Comparison of ENCODE assay signal across 1 cellular context in the genomic region with DNA sequence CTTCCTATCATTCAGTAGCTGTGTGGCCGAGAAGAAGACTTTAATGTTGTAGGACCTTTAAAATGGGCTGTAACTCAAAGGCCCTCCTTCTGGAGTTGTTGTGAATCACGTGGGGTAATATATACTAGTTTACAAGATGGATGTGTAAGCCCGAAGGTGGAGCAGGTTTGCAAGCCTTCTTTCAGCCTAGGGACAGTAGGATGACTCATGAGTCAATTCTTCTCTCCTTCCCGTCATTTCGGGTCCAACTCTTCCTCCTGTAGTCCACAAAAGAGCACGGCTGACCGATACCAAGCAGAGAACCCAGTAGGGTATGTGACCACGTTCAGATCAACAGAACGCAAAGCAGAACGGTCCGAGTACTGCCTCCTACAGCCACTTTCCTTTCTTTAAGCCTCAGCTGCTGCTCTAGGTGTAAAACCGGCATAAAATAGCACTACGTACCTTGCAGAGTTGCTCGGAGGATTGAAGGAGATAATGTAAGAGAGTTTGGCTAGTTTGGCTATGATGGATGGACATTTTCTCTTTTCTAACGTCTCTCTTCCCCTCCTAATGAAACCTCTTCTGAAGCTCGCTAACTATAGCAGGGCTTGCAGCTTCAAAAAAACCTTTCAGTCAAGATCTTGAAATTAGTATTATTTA.
A peak's percentile ranks its signal among the peaks of the same experiment; 100 is the strongest.
TF ChIP-seq lines count a peak whose summit lies in the region.

No MANE protein-coding gene starts in this region.

TF ChIP-seq in HepG2, 621 proteins besides CTCF, POLR2A, EP300 and RAD21 (continues in another document):
- TF ChIP-seq CC2D1A (CRISPR knock-in tag; IDR thresholded peaks at IDR 0.05) (no peak), SAFB2 (CRISPR knock-in tag; IDR thresholded peaks at IDR 0.05; ENCODE audit: borderline replicate concordance, low read depth) (no peak), ZNF83 (CRISPR knock-in tag; IDR thresholded peaks at IDR 0.05; ENCODE audit: borderline replicate concordance) (no peak), AGO1 (IDR thresholded peaks at IDR 0.05; ENCODE audit: low read depth, low read length, poor library complexity, severe bottlenecking) (no peak), SNAI1 (CRISPR knock-in tag; IDR thresholded peaks at IDR 0.05; ENCODE audit: borderline replicate concordance) (no peak), HOXA9 (CRISPR knock-in tag; IDR thresholded peaks at IDR 0.05; ENCODE audit: borderline replicate concordance) (no peak), STAT5B (CRISPR knock-in tag; IDR thresholded peaks at IDR 0.05) (no peak), ATAD3A (CRISPR knock-in tag; IDR thresholded peaks at IDR 0.05) (no peak), TARDBP (CRISPR knock-in tag; IDR thresholded peaks at IDR 0.05) (no peak), ZFP37 (CRISPR knock-in tag; IDR thresholded peaks at IDR 0.05; ENCODE audit: borderline replicate concordance) (0 out of 2 replicates have a peak, but pooled peaks have one; percentile 60), ISL2 (CRISPR knock-in tag; IDR thresholded peaks at IDR 0.05) (no peak), PAX8 (CRISPR knock-in tag; IDR thresholded peaks at IDR 0.05; ENCODE audit: borderline replicate concordance) (no peak), ZNF331 (CRISPR knock-in tag; IDR thresholded peaks at IDR 0.05) (0 out of 2 replicates have a peak, but pooled peaks have one; percentile 12), SOX6 (IDR thresholded peaks at IDR 0.05) (no peak), SOX6 (CRISPR knock-in tag; IDR thresholded peaks at IDR 0.05) (peak; percentile 34; the same call in 1 of the 2 replicates), SMAD9 (CRISPR knock-in tag; IDR thresholded peaks at IDR 0.05) (no peak), CCDC6 (CRISPR knock-in tag; IDR thresholded peaks at IDR 0.05) (0 out of 2 replicates have a peak, but pooled peaks have one; percentile 35), ATM (IDR thresholded peaks at IDR 0.05; ENCODE audit: borderline replicate concordance) (no peak), ZNF883 (CRISPR knock-in tag; IDR thresholded peaks at IDR 0.05; ENCODE audit: not compliant biosample characterization) (no peak), RFXANK (CRISPR knock-in tag; IDR thresholded peaks at IDR 0.05) (no peak), ZNF10 (CRISPR knock-in tag; IDR thresholded peaks at IDR 0.05; ENCODE audit: borderline replicate concordance, low read depth) (no peak), ZNF367 (CRISPR knock-in tag; IDR thresholded peaks at IDR 0.05; ENCODE audit: borderline replicate concordance) (no peak), KLF16 (CRISPR knock-in tag; IDR thresholded peaks at IDR 0.05) (no peak)
- TF ChIP-seq, protein P1, sequence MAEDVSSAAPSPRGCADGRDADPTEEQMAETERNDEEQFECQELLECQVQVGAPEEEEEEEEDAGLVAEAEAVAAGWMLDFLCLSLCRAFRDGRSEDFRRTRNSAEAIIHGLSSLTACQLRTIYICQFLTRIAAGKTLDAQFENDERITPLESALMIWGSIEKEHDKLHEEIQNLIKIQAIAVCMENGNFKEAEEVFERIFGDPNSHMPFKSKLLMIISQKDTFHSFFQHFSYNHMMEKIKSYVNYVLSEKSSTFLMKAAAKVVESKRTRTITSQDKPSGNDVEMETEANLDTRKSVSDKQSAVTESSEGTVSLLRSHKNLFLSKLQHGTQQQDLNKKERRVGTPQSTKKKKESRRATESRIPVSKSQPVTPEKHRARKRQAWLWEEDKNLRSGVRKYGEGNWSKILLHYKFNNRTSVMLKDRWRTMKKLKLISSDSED (CRISPR knock-in tag; IDR thresholded peaks at IDR 0.05), result no peak
- TF ChIP-seq, protein P2, sequence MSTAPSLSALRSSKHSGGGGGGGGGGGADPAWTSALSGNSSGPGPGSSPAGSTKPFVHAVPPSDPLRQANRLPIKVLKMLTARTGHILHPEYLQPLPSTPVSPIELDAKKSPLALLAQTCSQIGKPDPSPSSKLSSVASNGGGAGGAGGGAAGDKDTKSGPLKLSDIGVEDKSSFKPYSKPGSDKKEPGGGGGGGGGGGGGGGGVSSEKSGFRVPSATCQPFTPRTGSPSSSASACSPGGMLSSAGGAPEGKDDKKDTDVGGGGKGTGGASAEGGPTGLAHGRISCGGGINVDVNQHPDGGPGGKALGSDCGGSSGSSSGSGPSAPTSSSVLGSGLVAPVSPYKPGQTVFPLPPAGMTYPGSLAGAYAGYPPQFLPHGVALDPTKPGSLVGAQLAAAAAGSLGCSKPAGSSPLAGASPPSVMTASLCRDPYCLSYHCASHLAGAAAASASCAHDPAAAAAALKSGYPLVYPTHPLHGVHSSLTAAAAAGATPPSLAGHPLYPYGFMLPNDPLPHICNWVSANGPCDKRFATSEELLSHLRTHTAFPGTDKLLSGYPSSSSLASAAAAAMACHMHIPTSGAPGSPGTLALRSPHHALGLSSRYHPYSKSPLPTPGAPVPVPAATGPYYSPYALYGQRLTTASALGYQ (CRISPR knock-in tag; IDR thresholded peaks at IDR 0.05), result no peak
- TF ChIP-seq, protein P3, sequence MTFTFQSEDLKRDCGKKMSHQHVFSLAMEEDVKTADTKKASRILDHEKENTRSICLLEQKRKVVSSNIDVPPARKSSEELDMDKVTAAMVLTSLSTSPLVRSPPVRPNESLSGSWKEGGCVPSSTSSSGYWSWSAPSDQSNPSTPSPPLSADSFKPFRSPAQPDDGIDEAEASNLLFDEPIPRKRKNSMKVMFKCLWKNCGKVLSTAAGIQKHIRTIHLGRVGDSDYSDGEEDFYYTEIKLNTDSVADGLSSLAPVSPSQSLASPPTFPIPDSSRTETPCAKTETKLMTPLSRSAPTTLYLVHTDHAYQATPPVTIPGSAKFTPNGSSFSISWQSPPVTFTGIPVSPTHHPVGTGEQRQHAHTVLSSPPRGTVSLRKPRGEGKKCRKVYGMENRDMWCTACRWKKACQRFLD (CRISPR knock-in tag; IDR thresholded peaks at IDR 0.05; ENCODE audit: borderline replicate concordance), result no peak
- TF ChIP-seq, protein P4, sequence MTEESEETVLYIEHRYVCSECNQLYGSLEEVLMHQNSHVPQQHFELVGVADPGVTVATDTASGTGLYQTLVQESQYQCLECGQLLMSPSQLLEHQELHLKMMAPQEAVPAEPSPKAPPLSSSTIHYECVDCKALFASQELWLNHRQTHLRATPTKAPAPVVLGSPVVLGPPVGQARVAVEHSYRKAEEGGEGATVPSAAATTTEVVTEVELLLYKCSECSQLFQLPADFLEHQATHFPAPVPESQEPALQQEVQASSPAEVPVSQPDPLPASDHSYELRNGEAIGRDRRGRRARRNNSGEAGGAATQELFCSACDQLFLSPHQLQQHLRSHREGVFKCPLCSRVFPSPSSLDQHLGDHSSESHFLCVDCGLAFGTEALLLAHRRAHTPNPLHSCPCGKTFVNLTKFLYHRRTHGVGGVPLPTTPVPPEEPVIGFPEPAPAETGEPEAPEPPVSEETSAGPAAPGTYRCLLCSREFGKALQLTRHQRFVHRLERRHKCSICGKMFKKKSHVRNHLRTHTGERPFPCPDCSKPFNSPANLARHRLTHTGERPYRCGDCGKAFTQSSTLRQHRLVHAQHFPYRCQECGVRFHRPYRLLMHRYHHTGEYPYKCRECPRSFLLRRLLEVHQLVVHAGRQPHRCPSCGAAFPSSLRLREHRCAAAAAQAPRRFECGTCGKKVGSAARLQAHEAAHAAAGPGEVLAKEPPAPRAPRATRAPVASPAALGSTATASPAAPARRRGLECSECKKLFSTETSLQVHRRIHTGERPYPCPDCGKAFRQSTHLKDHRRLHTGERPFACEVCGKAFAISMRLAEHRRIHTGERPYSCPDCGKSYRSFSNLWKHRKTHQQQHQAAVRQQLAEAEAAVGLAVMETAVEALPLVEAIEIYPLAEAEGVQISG (CRISPR knock-in tag; IDR thresholded peaks at IDR 0.05), result no peak
- TF ChIP-seq, protein P5, sequence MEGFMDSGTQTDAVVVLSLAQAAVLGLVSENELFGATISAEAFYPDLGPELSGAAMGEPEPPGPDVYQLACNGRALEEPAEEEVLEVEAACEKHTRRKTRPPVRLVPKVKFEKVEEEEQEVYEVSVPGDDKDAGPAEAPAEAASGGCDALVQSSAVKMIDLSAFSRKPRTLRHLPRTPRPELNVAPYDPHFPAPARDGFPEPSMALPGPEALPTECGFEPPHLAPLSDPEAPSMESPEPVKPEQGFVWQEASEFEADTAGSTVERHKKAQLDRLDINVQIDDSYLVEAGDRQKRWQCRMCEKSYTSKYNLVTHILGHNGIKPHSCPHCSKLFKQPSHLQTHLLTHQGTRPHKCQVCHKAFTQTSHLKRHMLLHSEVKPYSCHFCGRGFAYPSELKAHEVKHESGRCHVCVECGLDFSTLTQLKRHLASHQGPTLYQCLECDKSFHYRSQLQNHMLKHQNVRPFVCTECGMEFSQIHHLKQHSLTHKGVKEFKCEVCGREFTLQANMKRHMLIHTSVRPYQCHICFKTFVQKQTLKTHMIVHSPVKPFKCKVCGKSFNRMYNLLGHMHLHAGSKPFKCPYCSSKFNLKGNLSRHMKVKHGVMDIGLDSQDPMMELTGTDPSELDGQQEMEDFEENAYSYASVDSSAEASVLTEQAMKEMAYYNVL (CRISPR knock-in tag; IDR thresholded peaks at IDR 0.05; ENCODE audit: borderline replicate concordance), result peak; percentile 33; the same call in 1 of the 2 replicates
- TF ChIP-seq, protein P6, sequence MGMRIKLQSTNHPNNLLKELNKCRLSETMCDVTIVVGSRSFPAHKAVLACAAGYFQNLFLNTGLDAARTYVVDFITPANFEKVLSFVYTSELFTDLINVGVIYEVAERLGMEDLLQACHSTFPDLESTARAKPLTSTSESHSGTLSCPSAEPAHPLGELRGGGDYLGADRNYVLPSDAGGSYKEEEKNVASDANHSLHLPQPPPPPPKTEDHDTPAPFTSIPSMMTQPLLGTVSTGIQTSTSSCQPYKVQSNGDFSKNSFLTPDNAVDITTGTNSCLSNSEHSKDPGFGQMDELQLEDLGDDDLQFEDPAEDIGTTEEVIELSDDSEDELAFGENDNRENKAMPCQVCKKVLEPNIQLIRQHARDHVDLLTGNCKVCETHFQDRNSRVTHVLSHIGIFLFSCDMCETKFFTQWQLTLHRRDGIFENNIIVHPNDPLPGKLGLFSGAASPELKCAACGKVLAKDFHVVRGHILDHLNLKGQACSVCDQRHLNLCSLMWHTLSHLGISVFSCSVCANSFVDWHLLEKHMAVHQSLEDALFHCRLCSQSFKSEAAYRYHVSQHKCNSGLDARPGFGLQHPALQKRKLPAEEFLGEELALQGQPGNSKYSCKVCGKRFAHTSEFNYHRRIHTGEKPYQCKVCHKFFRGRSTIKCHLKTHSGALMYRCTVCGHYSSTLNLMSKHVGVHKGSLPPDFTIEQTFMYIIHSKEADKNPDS (CRISPR knock-in tag; IDR thresholded peaks at IDR 0.05), result no peak
- TF ChIP-seq, protein P7, sequence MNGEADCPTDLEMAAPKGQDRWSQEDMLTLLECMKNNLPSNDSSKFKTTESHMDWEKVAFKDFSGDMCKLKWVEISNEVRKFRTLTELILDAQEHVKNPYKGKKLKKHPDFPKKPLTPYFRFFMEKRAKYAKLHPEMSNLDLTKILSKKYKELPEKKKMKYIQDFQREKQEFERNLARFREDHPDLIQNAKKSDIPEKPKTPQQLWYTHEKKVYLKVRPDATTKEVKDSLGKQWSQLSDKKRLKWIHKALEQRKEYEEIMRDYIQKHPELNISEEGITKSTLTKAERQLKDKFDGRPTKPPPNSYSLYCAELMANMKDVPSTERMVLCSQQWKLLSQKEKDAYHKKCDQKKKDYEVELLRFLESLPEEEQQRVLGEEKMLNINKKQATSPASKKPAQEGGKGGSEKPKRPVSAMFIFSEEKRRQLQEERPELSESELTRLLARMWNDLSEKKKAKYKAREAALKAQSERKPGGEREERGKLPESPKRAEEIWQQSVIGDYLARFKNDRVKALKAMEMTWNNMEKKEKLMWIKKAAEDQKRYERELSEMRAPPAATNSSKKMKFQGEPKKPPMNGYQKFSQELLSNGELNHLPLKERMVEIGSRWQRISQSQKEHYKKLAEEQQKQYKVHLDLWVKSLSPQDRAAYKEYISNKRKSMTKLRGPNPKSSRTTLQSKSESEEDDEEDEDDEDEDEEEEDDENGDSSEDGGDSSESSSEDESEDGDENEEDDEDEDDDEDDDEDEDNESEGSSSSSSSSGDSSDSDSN (CRISPR knock-in tag; IDR thresholded peaks at IDR 0.05), result peak; percentile 15; the same call in 1 of the 2 replicates
- TF ChIP-seq, protein P8, sequence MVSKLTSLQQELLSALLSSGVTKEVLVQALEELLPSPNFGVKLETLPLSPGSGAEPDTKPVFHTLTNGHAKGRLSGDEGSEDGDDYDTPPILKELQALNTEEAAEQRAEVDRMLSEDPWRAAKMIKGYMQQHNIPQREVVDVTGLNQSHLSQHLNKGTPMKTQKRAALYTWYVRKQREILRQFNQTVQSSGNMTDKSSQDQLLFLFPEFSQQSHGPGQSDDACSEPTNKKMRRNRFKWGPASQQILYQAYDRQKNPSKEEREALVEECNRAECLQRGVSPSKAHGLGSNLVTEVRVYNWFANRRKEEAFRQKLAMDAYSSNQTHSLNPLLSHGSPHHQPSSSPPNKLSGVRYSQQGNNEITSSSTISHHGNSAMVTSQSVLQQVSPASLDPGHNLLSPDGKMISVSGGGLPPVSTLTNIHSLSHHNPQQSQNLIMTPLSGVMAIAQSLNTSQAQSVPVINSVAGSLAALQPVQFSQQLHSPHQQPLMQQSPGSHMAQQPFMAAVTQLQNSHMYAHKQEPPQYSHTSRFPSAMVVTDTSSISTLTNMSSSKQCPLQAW (CRISPR knock-in tag; IDR thresholded peaks at IDR 0.05), result no peak; the same call in 1 of the 2 replicates
- TF ChIP-seq, protein P9, sequence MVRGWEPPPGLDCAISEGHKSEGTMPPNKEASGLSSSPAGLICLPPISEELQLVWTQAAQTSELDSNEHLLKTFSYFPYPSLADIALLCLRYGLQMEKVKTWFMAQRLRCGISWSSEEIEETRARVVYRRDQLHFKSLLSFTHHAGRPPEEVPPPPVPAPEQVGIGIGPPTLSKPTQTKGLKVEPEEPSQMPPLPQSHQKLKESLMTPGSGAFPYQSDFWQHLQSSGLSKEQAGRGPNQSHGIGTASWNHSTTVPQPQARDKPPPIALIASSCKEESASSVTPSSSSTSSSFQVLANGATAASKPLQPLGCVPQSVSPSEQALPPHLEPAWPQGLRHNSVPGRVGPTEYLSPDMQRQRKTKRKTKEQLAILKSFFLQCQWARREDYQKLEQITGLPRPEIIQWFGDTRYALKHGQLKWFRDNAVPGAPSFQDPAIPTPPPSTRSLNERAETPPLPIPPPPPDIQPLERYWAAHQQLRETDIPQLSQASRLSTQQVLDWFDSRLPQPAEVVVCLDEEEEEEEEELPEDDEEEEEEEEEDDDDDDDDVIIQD (CRISPR knock-in tag; IDR thresholded peaks at IDR 0.05; ENCODE audit: low read depth), result no peak
- TF ChIP-seq, protein P10, sequence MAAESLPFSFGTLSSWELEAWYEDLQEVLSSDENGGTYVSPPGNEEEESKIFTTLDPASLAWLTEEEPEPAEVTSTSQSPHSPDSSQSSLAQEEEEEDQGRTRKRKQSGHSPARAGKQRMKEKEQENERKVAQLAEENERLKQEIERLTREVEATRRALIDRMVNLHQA (CRISPR knock-in tag; IDR thresholded peaks at IDR 0.05), result no peak
- TF ChIP-seq, protein P11, sequence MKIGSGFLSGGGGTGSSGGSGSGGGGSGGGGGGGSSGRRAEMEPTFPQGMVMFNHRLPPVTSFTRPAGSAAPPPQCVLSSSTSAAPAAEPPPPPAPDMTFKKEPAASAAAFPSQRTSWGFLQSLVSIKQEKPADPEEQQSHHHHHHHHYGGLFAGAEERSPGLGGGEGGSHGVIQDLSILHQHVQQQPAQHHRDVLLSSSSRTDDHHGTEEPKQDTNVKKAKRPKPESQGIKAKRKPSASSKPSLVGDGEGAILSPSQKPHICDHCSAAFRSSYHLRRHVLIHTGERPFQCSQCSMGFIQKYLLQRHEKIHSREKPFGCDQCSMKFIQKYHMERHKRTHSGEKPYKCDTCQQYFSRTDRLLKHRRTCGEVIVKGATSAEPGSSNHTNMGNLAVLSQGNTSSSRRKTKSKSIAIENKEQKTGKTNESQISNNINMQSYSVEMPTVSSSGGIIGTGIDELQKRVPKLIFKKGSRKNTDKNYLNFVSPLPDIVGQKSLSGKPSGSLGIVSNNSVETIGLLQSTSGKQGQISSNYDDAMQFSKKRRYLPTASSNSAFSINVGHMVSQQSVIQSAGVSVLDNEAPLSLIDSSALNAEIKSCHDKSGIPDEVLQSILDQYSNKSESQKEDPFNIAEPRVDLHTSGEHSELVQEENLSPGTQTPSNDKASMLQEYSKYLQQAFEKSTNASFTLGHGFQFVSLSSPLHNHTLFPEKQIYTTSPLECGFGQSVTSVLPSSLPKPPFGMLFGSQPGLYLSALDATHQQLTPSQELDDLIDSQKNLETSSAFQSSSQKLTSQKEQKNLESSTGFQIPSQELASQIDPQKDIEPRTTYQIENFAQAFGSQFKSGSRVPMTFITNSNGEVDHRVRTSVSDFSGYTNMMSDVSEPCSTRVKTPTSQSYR (CRISPR knock-in tag; IDR thresholded peaks at IDR 0.05; ENCODE audit: borderline replicate concordance), result no peak
